In the genomic region with DNA sequence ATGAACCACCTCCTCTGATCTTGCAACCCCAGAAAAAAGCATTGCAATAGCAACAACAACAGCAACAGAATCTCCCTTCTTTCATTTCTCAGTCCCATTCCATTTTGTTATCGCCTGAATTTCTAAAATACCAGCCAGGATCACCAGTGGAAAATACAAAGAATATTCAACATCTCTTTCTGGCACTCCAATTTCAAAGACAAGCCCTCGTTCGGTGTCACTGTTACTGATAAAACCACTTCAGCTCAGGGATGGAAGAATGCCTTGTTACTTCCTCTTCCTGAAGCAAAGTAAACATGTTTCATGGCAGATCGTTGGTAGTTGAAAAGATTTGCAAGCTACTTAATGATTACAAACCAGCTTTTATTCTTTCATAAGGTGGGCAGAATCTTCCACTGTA, we compare ENCODE assay signal across 27 cellular contexts.
DNase-seq lines count a peak whose midpoint lies in the region; ATAC-seq and TF ChIP-seq lines count a peak whose summit lies in the region.
"Had no signal": no experiment of that assay in that cellular context is flagged by ENCODE, and none has a peak within 500 bp of the region (broad histone marks: within the 10 kb centered on the region; RNA-seq: fewer than 3 reads in every experiment).

No MANE protein-coding gene starts in this region.

- peak overlapping the region; percentile 76 for H3K27ac Mint-ChIP-seq in progenitor cell of endocrine pancreas
- H3K27ac Mint-ChIP-seq: B cell; CD8-positive, alpha-beta T cell; T-helper 17 cell had no signal

- no peak for TF ChIP-seq CTCF in cardiac muscle cell (IDR thresholded peaks at IDR 0.05; ENCODE audit: low read depth, low read length)
- TF ChIP-seq CTCF in LNCaP clone FGC (IDR thresholded peaks at IDR 0.05; ENCODE audit: control insufficient read depth, extremely low read depth, insufficient read depth), result no peak
- no peak for TF ChIP-seq CTCF in progenitor cell of endocrine pancreas (IDR thresholded peaks at IDR 0.05; ENCODE audit: unreplicated experiment)

- H3K27me3 Mint-ChIP-seq in progenitor cell of endocrine pancreas, result no peaks in the 10 kb centered on the region
- H3K27me3 Mint-ChIP-seq: B cell, T-helper 17 cell had no signal

- peaks cover 26% of the 10 kb centered on the region for H3K4me1 Mint-ChIP-seq in progenitor cell of endocrine pancreas (ENCODE audit: low read depth)
- H3K4me1 Mint-ChIP-seq: B cell, T-helper 17 cell had no signal

- in situ Hi-C loops in ACHN (cut with HindIII; ENCODE audit: low pct_ligation_motif_present, low pct_unique_long_range_greater_than_20kb, low sequenced_read_pairs), result no loop called here

- H3K27me3 ChIP-seq in cardiac muscle cell, result no peaks in the 10 kb centered on the region
- H3K27me3 ChIP-seq: MG63, SJCRH30 had no signal

- POLR2A ChIA-PET in HEK293T (lab: Yijun Ruan, JAX), result no interaction called here

- no peak overlapping the region for H3K4me3 Mint-ChIP-seq in progenitor cell of endocrine pancreas (ENCODE audit: low read depth)
- H3K4me3 Mint-ChIP-seq: B cell; CD8-positive, alpha-beta T cell; T-helper 17 cell had no signal

- no peak overlapping the region for H3K4me3 ChIP-seq in cardiac muscle cell
- H3K4me3 ChIP-seq in LNCaP clone FGC (ENCODE audit: low read depth, low read length), result no peak overlapping the region
- H3K4me3 ChIP-seq: K562, MG63, PC-9, SJCRH30 had no signal

- H3K9me3 ChIP-seq in cardiac muscle cell (ENCODE audit: low read depth), result no peaks in the 10 kb centered on the region
- H3K9me3 ChIP-seq: Caco-2, MG63, SJCRH30 had no signal

- intact Hi-C loops in left ventricle myocardium superior (cut with micrococcal nuclease), result no loop called here

- peaks cover 5% of the 10 kb centered on the region for H3K9me3 Mint-ChIP-seq in progenitor cell of endocrine pancreas (ENCODE audit: low read depth)
- H3K9me3 Mint-ChIP-seq: CD8-positive, alpha-beta T cell had no signal

- DNase-seq in cardiac muscle cell (ENCODE audit: low read depth in 1 of 2, low spot score in 1 of 2) (peak in 1 of 2 donors; percentile 47), left ventricle myocardium superior (no peak), LNCaP clone FGC (ENCODE audit: low read depth) (peak; percentile 21), NCI-H510A (lab: John Stamatoyannopoulos, UW) (peak; percentile 6), progenitor cell of endocrine pancreas (ENCODE audit: low spot score, unreplicated experiment) (no peak), ACHN (no peak), HEK293T (ENCODE audit: extremely low spot score) (no peak)
- DNase-seq: Caco-2; CD8-positive, alpha-beta T cell; MG63; NCI-H1048; NCI-H1436; NCI-H187; NCI-H2171; NCI-H226; NCI-H524; NCI-H82; NK-92 treated with Interleukin-12 subunit alpha and Interleukin-12 subunit beta, amount 100 ng/mL, for 24 hours; PC-9; SJCRH30; T-helper 17 cell had no signal

- no peaks in the 10 kb centered on the region for H3K36me3 ChIP-seq in cardiac muscle cell
- H3K36me3 ChIP-seq: MG63, SJCRH30 had no signal

- ATAC-seq in left ventricle myocardium superior (no peak), GM21619 (IDR thresholded peaks at IDR 0.05; ENCODE audit: unreplicated experiment) (no peak)
- ATAC-seq: CD8-positive, alpha-beta T cell; K562; Right ventricle myocardium inferior; SK-N-SH treated with all-trans-retinoic acid at 6 μM for 48 hours; T-helper 17 cell had no signal

- H3K27ac ChIP-seq in cardiac muscle cell, result peak overlapping the region; percentile 57
- H3K27ac ChIP-seq: C4-2B, PC-9, SJCRH30 had no signal

- no peaks in the 10 kb centered on the region for H3K36me3 Mint-ChIP-seq in progenitor cell of endocrine pancreas (ENCODE audit: insufficient read depth)
- H3K36me3 Mint-ChIP-seq: CD8-positive, alpha-beta T cell had no signal

- CTCF ChIA-PET in HEK293T (lab: Yijun Ruan, JAX), result interaction anchor here (0.7 kb wide), 1 partner anchor 32 kb away, joined by 3 read pairs; no protein-coding TSS in a partner anchor

- H3K4me1 ChIP-seq in cardiac muscle cell (ENCODE audit: low read depth), result peaks cover 15% of the 10 kb centered on the region
- H3K4me1 ChIP-seq: SJCRH30 had no signal

TF ChIP-seq in HEK293T, 16 proteins besides CTCF, POLR2A, EP300 and RAD21:
- no peak for TF ChIP-seq CTBP1 (IDR thresholded peaks at IDR 0.05; ENCODE audit: borderline replicate concordance)
- no peak for TF ChIP-seq ARNT (IDR thresholded peaks at IDR 0.05)
- no peak for TF ChIP-seq LEF1 (IDR thresholded peaks at IDR 0.05; ENCODE audit: borderline replicate concordance)
- no peak for TF ChIP-seq ZNF384 (IDR thresholded peaks at IDR 0.05)
TF ChIP-seq in HEK293T: peak in this region for 0.

Comparison
In these comparisons a context has a peak if more than half of its experiments do, and no peak if none do; other contexts are left out.
1. DNase-seq: peak in LNCaP clone FGC (single experiment) and NCI-H510A (single experiment); none in left ventricle myocardium superior (single experiment), progenitor cell of endocrine pancreas (single experiment), ACHN (single experiment) and HEK293T (single experiment).